Comparison of ENCODE assay signal across 27 cellular contexts in the genomic region with DNA sequence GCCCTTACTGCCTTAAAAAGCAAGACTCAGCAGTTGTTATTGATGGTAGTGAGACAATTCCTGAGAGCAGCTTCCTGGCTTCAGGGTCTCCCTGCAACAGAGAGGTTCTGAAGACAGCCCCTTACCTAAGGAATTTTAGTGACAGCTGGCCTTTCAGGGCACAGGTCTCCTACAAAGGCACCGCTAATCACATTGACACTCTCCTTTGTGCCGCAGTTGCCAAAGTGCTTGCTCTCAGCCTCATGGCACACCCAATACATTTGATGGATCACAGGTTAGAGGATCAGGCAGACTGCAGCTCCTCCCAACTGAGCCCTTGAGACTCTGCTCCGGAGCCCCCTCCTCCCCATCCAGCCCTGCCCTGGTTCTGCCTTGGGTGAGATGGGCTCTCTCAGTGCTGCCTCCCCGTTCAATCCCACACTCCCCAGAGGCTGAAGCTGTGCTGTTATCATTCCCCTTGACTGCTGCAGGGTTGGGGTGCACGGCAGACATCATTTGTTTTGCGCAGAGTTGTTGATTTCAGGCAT.
"Had no signal": no experiment of that assay in that cellular context is flagged by ENCODE, and none has a peak within 500 bp of the region (broad histone marks: within the 10 kb centered on the region; RNA-seq: fewer than 3 reads in every experiment).

No MANE protein-coding gene starts in this region.

- H3K9me3 ChIP-seq: adrenal gland, body of pancreas, breast epithelium, SJCRH30 had no signal

- H3K27ac ChIP-seq: adrenal gland, body of pancreas, breast epithelium, SJCRH30, SK-N-MC had no signal

- H3K4me3 ChIP-seq: adrenal gland, body of pancreas, breast epithelium, SJCRH30, SK-N-MC had no signal

- H3K9me3 Mint-ChIP-seq: activated CD4-positive, alpha-beta T cell treated with anti-CD3 and anti-CD28 coated beads, Interleukin-2, amount 10 ng/mL, durations not matched to agents 7 days and 5 days; activated naive CD4-positive, alpha-beta T cell treated with anti-CD3 and anti-CD28 coated beads for 36 hours; activated naive CD4-positive, alpha-beta T cell treated with anti-CD3 and anti-CD28 coated beads, Interleukin-2, amount 50 U/mL, for 72 hours; activated T-cell treated with anti-CD3 and anti-CD28 coated beads, Interleukin-2, amount 50 U/mL, for 24 hours; activated T-helper 2 cell treated with anti-CD3 and anti-CD28 coated beads, Interferon-gamma antibody, Interleukin-2, Interleukin-4, amounts not matched to agents 10 μg/mL and 5 μg/mL and 100 μg/mL, durations not matched to agents 14 hours and 24 hours and 36 hours; WTC11 had no signal

- H3K27ac Mint-ChIP-seq: activated CD4-positive, alpha-beta T cell treated with anti-CD3 and anti-CD28 coated beads for 36 hours; activated CD4-positive, alpha-beta T cell treated with anti-CD3 and anti-CD28 coated beads, Interleukin-2, amount 10 ng/mL, durations not matched to agents 7 days and 5 days; activated CD8-positive, alpha-beta T cell treated with anti-CD3 and anti-CD28 coated beads, Interleukin-2, amount 10 ng/mL, durations not matched to agents 7 days and 5 days; activated naive CD4-positive, alpha-beta T cell treated with anti-CD3 and anti-CD28 coated beads for 36 hours; activated naive CD4-positive, alpha-beta T cell treated with anti-CD3 and anti-CD28 coated beads, Interleukin-2, amount 50 U/mL, for 72 hours; activated T-cell treated with anti-CD3 and anti-CD28 coated beads, Interleukin-2, amount 50 U/mL, for 24 hours; activated T-helper 2 cell treated with anti-CD3 and anti-CD28 coated beads, Interferon-gamma antibody, Interleukin-2, Interleukin-4, amounts not matched to agents 10 μg/mL and 5 μg/mL and 100 μg/mL, durations not matched to agents 14 hours and 24 hours and 36 hours; WTC11 had no signal

- H3K4me1 ChIP-seq: adrenal gland, body of pancreas, breast epithelium had no signal

- DNase-seq: activated CD4-positive, alpha-beta T cell treated with anti-CD3 and anti-CD28 coated beads for 36 hours; activated CD4-positive, alpha-beta T cell treated with anti-CD3 and anti-CD28 coated beads, Interleukin-2, amount 10 ng/mL, durations not matched to agents 7 days and 5 days; activated CD4-positive, alpha-beta T cell treated with anti-CD3 and anti-CD28 coated beads, Interleukin-2, amount 50 U/mL, for 48 hours; activated CD8-positive, alpha-beta T cell treated with anti-CD3 and anti-CD28 coated beads, Interleukin-2, amount 10 ng/mL, durations not matched to agents 7 days and 5 days; activated gamma-delta T cell; activated naive CD4-positive, alpha-beta T cell treated with anti-CD3 and anti-CD28 coated beads for 36 hours; activated T-cell treated with anti-CD3 and anti-CD28 coated beads, Interleukin-2, amount 50 U/mL, for 24 hours; adrenal gland; body of pancreas; cerebellar nuclear complex; Karpas-422; KBM-7; NCI-H1105; NCI-H1417 treated with DMSO at 0.1 percent for 48 hours; NCI-H187 treated with DMSO at 0.1 percent for 48 hours; NCI-H2081; NCI-H345; NCI-H526; NCI-H774; SHP77; SJCRH30; T1000 had no signal

- H3K36me3 ChIP-seq: adrenal gland, breast epithelium, SJCRH30 had no signal

- H3K4me3 Mint-ChIP-seq: activated CD4-positive, alpha-beta T cell treated with anti-CD3 and anti-CD28 coated beads for 36 hours; activated CD4-positive, alpha-beta T cell treated with anti-CD3 and anti-CD28 coated beads, Interleukin-2, amount 10 ng/mL, durations not matched to agents 7 days and 5 days; activated CD8-positive, alpha-beta T cell treated with anti-CD3 and anti-CD28 coated beads, Interleukin-2, amount 10 ng/mL, durations not matched to agents 7 days and 5 days; activated naive CD4-positive, alpha-beta T cell treated with anti-CD3 and anti-CD28 coated beads for 36 hours; activated T-cell treated with anti-CD3 and anti-CD28 coated beads, Interleukin-2, amount 50 U/mL, for 24 hours; WTC11 had no signal

- H3K36me3 Mint-ChIP-seq: WTC11 had no signal

- H3K27me3 ChIP-seq: adrenal gland, body of pancreas, SJCRH30 had no signal

- H3K4me1 Mint-ChIP-seq: activated CD4-positive, alpha-beta T cell treated with anti-CD3 and anti-CD28 coated beads for 36 hours; activated CD4-positive, alpha-beta T cell treated with anti-CD3 and anti-CD28 coated beads, Interleukin-2, amount 10 ng/mL, durations not matched to agents 7 days and 5 days had no signal
